Comparison of ENCODE assay signal across 8 cellular contexts in genomic region chr7:106658504-106659368, GRCh38. TPM values are rescaled to one million over a fixed set of nuclear protein-coding genes. Genes with fewer than 3 reads are reported as not detected.
DNase-seq lines count a peak whose midpoint lies in the region; ATAC-seq and TF ChIP-seq lines count a peak whose summit lies in the region.

No MANE protein-coding gene starts in this region.

- no peak for TF ChIP-seq CTCF in cardiac muscle cell (IDR thresholded peaks at IDR 0.05; ENCODE audit: low read depth, low read length)
- TF ChIP-seq CTCF in kidney epithelial cell (IDR thresholded peaks at IDR 0.05; ENCODE audit: insufficient read depth, low read length, poor library complexity, severe bottlenecking), result no peak
- TF ChIP-seq CTCF in upper lobe of left lung (IDR thresholded peaks at IDR 0.05), result no peak

- H3K27ac Mint-ChIP-seq in activated naive CD8-positive, alpha-beta T cell treated with anti-CD3 and anti-CD28 coated beads for 36 hours, result peak overlapping the region; percentile 88

- TF ChIP-seq POLR2A in upper lobe of left lung (IDR thresholded peaks at IDR 0.05), result no peak

- H3K4me1 ChIP-seq in cardiac muscle cell (ENCODE audit: low read depth) (no peaks in the 10 kb centered on the region), upper lobe of left lung (peaks cover 19 to 23% (median 21%) of the 10 kb centered on the region in 4 donors)

- intact Hi-C loops in left ventricle myocardium superior (cut with micrococcal nuclease), result no loop called here

- DNase-seq in cardiac muscle cell (ENCODE audit: low read depth in 1 of 2, low spot score in 1 of 2), result peak in 1 of 2 donors; percentile 14
- DNase-seq in left ventricle myocardium superior, result no peak
- DNase-seq in activated naive CD8-positive, alpha-beta T cell treated with anti-CD3 and anti-CD28 coated beads for 36 hours, result no peak
- no peak for DNase-seq in kidney epithelial cell (ENCODE audit: low read depth)
- no peak for DNase-seq in upper lobe of left lung
- DNase-seq in mesenteric fat pad (ENCODE audit: low spot score), result no peak
- no peak for DNase-seq in NCI-H1694 (lab: John Stamatoyannopoulos, UW)

- H3K4me1 Mint-ChIP-seq in activated naive CD8-positive, alpha-beta T cell treated with anti-CD3 and anti-CD28 coated beads for 36 hours, result peaks cover 27% of the 10 kb centered on the region

- peaks cover 3% of the 10 kb centered on the region for H3K9me3 Mint-ChIP-seq in activated naive CD8-positive, alpha-beta T cell treated with anti-CD3 and anti-CD28 coated beads for 36 hours

- ATAC-seq in left ventricle myocardium superior, result no peak
- ATAC-seq in upper lobe of left lung (ENCODE audit: low FRiP score in 2 of 2), result no peak
- no peak for ATAC-seq in HG03442 (IDR thresholded peaks at IDR 0.05; ENCODE audit: unreplicated experiment)

- H3K27ac ChIP-seq in cardiac muscle cell (no peak overlapping the region), upper lobe of left lung (peak overlapping the region in 2 of 4 donors; percentile 98 to 99)

- H3K4me3 ChIP-seq in cardiac muscle cell (peak overlapping the region; percentile 75), kidney epithelial cell (ENCODE audit: low read depth, low read length) (peak overlapping the region; percentile 72), upper lobe of left lung (peak overlapping the region in 3 of 4 donors; percentile 71 to 82 (median 80))

- peaks cover 5% of the 10 kb centered on the region for H3K27me3 Mint-ChIP-seq in activated naive CD8-positive, alpha-beta T cell treated with anti-CD3 and anti-CD28 coated beads for 36 hours

- no peaks in the 10 kb centered on the region for H3K9me3 ChIP-seq in cardiac muscle cell (ENCODE audit: low read depth)
- H3K9me3 ChIP-seq in upper lobe of left lung, result no peaks in the 10 kb centered on the region

- 91% methylated on average over 6 of the region's 6 CpGs for WGBS in upper lobe of left lung, 2 donors

- H3K36me3 Mint-ChIP-seq in activated naive CD8-positive, alpha-beta T cell treated with anti-CD3 and anti-CD28 coated beads for 36 hours, result peaks cover 3% of the 10 kb centered on the region

- H3K4me3 Mint-ChIP-seq in activated naive CD8-positive, alpha-beta T cell treated with anti-CD3 and anti-CD28 coated beads for 36 hours, result peak overlapping the region; percentile 92

- H3K27me3 ChIP-seq in cardiac muscle cell (no peaks in the 10 kb centered on the region), kidney epithelial cell (ENCODE audit: control insufficient read depth, insufficient read depth, low read length) (no peaks in the 10 kb centered on the region), upper lobe of left lung (no peaks in the 10 kb centered on the region)

- no peaks in the 10 kb centered on the region for H3K36me3 ChIP-seq in cardiac muscle cell
- H3K36me3 ChIP-seq in kidney epithelial cell (ENCODE audit: control insufficient read depth, insufficient read depth, low read length), result no peaks in the 10 kb centered on the region
- H3K36me3 ChIP-seq in upper lobe of left lung, result no peaks in the 10 kb centered on the region

- TF ChIP-seq EP300 in upper lobe of left lung (IDR thresholded peaks at IDR 0.05), result no peak

RNA-seq across cellular contexts. Expression of gene CCDC71L, which starts 2.2 kb away (rescaled TPM):
- total RNA-seq in cardiac muscle cell (23.1 and 25.1 TPM in 2 replicates), left ventricle myocardium superior (6.4 TPM), kidney epithelial cell (26.2 and 32.1 TPM in 2 replicates), upper lobe of left lung (10 to 100 TPM; 12.6 to 38.7 (median 21.3) TPM), mesenteric fat pad (122 TPM)
- 7.2 and 8.3 TPM in 2 replicates for polyA plus RNA-seq in cardiac muscle cell
- total RNA-seq in activated naive CD8-positive, alpha-beta T cell treated with anti-CD3 and anti-CD28 coated beads for 36 hours, result 10 to 100 TPM; 16.4 to 17.8 TPM
